1 cellular context compared by ENCODE assay signal in the genomic region with DNA sequence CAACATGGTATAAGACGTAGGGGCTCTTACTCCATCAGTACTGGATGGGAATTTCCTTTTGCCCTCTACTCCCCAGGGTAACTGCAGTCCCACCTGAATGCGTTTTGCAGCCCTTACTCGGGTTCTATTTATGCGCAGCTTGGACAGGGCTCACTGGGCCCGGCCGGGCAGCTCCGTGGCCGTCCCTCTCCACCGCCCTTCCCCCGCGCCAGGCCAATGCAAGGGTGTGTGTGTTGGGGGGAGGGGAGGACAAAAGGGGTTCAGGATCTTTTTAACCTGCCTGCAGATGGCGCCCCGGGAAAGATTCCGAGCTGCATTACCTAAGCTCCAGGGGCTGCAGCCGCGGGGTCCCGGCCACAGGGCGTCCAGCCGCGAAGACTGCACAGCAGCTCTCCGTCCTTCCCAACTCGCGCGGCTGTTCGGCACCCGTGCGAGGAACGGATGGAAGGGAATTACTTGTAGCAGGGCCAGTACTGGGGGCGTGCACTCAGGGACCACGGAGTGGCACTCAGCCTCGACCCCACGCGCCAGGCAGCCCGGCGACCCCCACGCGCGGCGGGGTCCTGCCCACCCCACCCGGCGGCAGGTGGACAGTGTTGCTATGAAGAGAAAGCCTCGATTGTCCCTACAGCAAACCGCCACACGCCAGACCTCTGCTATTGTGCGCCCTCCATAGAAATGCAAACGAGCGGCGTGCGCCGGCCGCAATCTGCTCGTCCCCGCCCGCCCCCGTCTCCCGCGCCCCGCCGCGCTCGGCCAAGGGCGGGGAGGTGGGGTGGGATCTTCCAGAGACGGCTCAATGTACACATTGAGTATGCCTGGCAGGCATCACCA.
A peak's percentile ranks its signal among the peaks of the same experiment; 100 is the strongest.
TF ChIP-seq lines count a peak whose summit lies in the region.

No MANE protein-coding gene starts in this region.

TF ChIP-seq in WTC11, 78 proteins besides CTCF, POLR2A, EP300 and RAD21 (continued from another document and continues in another):
- TF ChIP-seq, protein P1, sequence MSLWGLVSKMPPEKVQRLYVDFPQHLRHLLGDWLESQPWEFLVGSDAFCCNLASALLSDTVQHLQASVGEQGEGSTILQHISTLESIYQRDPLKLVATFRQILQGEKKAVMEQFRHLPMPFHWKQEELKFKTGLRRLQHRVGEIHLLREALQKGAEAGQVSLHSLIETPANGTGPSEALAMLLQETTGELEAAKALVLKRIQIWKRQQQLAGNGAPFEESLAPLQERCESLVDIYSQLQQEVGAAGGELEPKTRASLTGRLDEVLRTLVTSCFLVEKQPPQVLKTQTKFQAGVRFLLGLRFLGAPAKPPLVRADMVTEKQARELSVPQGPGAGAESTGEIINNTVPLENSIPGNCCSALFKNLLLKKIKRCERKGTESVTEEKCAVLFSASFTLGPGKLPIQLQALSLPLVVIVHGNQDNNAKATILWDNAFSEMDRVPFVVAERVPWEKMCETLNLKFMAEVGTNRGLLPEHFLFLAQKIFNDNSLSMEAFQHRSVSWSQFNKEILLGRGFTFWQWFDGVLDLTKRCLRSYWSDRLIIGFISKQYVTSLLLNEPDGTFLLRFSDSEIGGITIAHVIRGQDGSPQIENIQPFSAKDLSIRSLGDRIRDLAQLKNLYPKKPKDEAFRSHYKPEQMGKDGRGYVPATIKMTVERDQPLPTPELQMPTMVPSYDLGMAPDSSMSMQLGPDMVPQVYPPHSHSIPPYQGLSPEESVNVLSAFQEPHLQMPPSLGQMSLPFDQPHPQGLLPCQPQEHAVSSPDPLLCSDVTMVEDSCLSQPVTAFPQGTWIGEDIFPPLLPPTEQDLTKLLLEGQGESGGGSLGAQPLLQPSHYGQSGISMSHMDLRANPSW (CRISPR knock-in tag; conservative IDR thresholded peaks at IDR 0.05; ENCODE audit: low read depth), result 0 out of 2 replicates have a peak, but pooled peaks have one; percentile 37
- no peak for TF ChIP-seq JUN (CRISPR knock-in tag; IDR thresholded peaks at IDR 0.05)
- TF ChIP-seq FOXK1 (CRISPR knock-in tag; IDR thresholded peaks at IDR 0.05), result peak; percentile 52; the same call in 1 of the 2 replicates
- TF ChIP-seq ZBTB21 (CRISPR knock-in tag; IDR thresholded peaks at IDR 0.05; ENCODE audit: borderline replicate concordance), result peak; percentile 39; the same call in 1 of the 2 replicates
- no peak for TF ChIP-seq CREM (CRISPR knock-in tag; IDR thresholded peaks at IDR 0.05)
- peak; percentile 27; the same call in 1 of the 2 replicates for TF ChIP-seq NFE2L1 (CRISPR knock-in tag; IDR thresholded peaks at IDR 0.05)
- TF ChIP-seq, protein P2, sequence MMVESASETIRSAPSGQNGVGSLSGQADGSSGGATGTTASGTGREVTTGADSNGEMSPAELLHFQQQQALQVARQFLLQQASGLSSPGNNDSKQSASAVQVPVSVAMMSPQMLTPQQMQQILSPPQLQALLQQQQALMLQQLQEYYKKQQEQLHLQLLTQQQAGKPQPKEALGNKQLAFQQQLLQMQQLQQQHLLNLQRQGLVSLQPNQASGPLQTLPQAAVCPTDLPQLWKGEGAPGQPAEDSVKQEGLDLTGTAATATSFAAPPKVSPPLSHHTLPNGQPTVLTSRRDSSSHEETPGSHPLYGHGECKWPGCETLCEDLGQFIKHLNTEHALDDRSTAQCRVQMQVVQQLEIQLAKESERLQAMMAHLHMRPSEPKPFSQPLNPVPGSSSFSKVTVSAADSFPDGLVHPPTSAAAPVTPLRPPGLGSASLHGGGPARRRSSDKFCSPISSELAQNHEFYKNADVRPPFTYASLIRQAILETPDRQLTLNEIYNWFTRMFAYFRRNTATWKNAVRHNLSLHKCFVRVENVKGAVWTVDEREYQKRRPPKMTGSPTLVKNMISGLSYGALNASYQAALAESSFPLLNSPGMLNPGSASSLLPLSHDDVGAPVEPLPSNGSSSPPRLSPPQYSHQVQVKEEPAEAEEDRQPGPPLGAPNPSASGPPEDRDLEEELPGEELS (CRISPR knock-in tag; IDR thresholded peaks at IDR 0.05), result peak; percentile 60
- TF ChIP-seq CBFB (CRISPR knock-in tag; IDR thresholded peaks at IDR 0.05; ENCODE audit: low read depth), result peak; percentile 93; the same call in 1 of the 2 replicates
- TF ChIP-seq SMAD3 (CRISPR knock-in tag; IDR thresholded peaks at IDR 0.05; ENCODE audit: borderline replicate concordance), result no peak
- TF ChIP-seq, protein P3, sequence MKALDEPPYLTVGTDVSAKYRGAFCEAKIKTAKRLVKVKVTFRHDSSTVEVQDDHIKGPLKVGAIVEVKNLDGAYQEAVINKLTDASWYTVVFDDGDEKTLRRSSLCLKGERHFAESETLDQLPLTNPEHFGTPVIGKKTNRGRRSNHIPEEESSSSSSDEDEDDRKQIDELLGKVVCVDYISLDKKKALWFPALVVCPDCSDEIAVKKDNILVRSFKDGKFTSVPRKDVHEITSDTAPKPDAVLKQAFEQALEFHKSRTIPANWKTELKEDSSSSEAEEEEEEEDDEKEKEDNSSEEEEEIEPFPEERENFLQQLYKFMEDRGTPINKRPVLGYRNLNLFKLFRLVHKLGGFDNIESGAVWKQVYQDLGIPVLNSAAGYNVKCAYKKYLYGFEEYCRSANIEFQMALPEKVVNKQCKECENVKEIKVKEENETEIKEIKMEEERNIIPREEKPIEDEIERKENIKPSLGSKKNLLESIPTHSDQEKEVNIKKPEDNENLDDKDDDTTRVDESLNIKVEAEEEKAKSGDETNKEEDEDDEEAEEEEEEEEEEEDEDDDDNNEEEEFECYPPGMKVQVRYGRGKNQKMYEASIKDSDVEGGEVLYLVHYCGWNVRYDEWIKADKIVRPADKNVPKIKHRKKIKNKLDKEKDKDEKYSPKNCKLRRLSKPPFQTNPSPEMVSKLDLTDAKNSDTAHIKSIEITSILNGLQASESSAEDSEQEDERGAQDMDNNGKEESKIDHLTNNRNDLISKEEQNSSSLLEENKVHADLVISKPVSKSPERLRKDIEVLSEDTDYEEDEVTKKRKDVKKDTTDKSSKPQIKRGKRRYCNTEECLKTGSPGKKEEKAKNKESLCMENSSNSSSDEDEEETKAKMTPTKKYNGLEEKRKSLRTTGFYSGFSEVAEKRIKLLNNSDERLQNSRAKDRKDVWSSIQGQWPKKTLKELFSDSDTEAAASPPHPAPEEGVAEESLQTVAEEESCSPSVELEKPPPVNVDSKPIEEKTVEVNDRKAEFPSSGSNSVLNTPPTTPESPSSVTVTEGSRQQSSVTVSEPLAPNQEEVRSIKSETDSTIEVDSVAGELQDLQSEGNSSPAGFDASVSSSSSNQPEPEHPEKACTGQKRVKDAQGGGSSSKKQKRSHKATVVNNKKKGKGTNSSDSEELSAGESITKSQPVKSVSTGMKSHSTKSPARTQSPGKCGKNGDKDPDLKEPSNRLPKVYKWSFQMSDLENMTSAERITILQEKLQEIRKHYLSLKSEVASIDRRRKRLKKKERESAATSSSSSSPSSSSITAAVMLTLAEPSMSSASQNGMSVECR (CRISPR knock-in tag; IDR thresholded peaks at IDR 0.05; ENCODE audit: borderline replicate concordance), result no peak
- peak; percentile 75; the same call in 1 of the 2 replicates for TF ChIP-seq FOXP1 (CRISPR knock-in tag; IDR thresholded peaks at IDR 0.05; ENCODE audit: borderline replicate concordance)
- TF ChIP-seq ZNF232 (CRISPR knock-in tag; IDR thresholded peaks at IDR 0.05), result no peak
- TF ChIP-seq, protein P4, sequence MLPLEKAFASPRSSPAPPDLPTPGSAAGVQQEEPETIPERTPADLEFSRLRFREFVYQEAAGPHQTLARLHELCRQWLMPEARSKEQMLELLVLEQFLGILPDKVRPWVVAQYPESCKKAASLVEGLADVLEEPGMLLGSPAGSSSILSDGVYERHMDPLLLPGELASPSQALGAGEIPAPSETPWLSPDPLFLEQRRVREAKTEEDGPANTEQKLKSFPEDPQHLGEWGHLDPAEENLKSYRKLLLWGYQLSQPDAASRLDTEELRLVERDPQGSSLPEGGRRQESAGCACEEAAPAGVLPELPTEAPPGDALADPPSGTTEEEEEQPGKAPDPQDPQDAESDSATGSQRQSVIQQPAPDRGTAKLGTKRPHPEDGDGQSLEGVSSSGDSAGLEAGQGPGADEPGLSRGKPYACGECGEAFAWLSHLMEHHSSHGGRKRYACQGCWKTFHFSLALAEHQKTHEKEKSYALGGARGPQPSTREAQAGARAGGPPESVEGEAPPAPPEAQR (CRISPR knock-in tag; IDR thresholded peaks at IDR 0.05), result no peak
- TF ChIP-seq ETV6 (CRISPR knock-in tag; IDR thresholded peaks at IDR 0.05), result 0 out of 2 replicates have a peak, but pooled peaks have one; percentile 24
- peak; percentile 69; the same call in 1 of the 2 replicates for TF ChIP-seq ZNF138 (CRISPR knock-in tag; conservative IDR thresholded peaks at IDR 0.05)
- no peak for TF ChIP-seq ESRRA (CRISPR knock-in tag; IDR thresholded peaks at IDR 0.05; ENCODE audit: borderline replicate concordance)
- TF ChIP-seq, protein P5, sequence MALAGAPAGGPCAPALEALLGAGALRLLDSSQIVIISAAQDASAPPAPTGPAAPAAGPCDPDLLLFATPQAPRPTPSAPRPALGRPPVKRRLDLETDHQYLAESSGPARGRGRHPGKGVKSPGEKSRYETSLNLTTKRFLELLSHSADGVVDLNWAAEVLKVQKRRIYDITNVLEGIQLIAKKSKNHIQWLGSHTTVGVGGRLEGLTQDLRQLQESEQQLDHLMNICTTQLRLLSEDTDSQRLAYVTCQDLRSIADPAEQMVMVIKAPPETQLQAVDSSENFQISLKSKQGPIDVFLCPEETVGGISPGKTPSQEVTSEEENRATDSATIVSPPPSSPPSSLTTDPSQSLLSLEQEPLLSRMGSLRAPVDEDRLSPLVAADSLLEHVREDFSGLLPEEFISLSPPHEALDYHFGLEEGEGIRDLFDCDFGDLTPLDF (CRISPR knock-in tag; IDR thresholded peaks at IDR 0.05), result no peak
- TF ChIP-seq TEAD4 (CRISPR knock-in tag; IDR thresholded peaks at IDR 0.05), result no peak
- TF ChIP-seq, protein P6, sequence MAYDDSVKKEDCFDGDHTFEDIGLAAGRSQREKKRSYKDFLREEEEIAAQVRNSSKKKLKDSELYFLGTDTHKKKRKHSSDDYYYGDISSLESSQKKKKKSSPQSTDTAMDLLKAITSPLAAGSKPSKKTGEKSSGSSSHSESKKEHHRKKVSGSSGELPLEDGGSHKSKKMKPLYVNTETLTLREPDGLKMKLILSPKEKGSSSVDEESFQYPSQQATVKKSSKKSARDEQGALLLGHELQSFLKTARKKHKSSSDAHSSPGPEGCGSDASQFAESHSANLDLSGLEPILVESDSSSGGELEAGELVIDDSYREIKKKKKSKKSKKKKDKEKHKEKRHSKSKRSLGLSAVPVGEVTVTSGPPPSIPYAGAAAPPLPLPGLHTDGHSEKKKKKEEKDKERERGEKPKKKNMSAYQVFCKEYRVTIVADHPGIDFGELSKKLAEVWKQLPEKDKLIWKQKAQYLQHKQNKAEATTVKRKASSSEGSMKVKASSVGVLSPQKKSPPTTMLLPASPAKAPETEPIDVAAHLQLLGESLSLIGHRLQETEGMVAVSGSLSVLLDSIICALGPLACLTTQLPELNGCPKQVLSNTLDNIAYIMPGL (CRISPR knock-in tag; IDR thresholded peaks at IDR 0.05), result peak; percentile 66
- TF ChIP-seq, protein P7, sequence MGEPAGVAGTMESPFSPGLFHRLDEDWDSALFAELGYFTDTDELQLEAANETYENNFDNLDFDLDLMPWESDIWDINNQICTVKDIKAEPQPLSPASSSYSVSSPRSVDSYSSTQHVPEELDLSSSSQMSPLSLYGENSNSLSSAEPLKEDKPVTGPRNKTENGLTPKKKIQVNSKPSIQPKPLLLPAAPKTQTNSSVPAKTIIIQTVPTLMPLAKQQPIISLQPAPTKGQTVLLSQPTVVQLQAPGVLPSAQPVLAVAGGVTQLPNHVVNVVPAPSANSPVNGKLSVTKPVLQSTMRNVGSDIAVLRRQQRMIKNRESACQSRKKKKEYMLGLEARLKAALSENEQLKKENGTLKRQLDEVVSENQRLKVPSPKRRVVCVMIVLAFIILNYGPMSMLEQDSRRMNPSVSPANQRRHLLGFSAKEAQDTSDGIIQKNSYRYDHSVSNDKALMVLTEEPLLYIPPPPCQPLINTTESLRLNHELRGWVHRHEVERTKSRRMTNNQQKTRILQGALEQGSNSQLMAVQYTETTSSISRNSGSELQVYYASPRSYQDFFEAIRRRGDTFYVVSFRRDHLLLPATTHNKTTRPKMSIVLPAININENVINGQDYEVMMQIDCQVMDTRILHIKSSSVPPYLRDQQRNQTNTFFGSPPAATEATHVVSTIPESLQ (CRISPR knock-in tag; IDR thresholded peaks at IDR 0.05), result no peak
- TF ChIP-seq, protein P8, sequence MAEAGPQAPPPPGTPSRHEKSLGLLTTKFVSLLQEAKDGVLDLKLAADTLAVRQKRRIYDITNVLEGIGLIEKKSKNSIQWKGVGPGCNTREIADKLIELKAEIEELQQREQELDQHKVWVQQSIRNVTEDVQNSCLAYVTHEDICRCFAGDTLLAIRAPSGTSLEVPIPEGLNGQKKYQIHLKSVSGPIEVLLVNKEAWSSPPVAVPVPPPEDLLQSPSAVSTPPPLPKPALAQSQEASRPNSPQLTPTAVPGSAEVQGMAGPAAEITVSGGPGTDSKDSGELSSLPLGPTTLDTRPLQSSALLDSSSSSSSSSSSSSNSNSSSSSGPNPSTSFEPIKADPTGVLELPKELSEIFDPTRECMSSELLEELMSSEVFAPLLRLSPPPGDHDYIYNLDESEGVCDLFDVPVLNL (CRISPR knock-in tag; IDR thresholded peaks at IDR 0.05; ENCODE audit: borderline replicate concordance, low read depth), result no peak
- TF ChIP-seq, protein P9, sequence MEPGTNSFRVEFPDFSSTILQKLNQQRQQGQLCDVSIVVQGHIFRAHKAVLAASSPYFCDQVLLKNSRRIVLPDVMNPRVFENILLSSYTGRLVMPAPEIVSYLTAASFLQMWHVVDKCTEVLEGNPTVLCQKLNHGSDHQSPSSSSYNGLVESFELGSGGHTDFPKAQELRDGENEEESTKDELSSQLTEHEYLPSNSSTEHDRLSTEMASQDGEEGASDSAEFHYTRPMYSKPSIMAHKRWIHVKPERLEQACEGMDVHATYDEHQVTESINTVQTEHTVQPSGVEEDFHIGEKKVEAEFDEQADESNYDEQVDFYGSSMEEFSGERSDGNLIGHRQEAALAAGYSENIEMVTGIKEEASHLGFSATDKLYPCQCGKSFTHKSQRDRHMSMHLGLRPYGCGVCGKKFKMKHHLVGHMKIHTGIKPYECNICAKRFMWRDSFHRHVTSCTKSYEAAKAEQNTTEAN (CRISPR knock-in tag; IDR thresholded peaks at IDR 0.05), result no peak; the same call in 1 of the 2 replicates
- no peak for TF ChIP-seq ZNF263 (CRISPR knock-in tag; IDR thresholded peaks at IDR 0.05; ENCODE audit: low read depth)
- no peak for TF ChIP-seq OVOL2 (CRISPR knock-in tag; IDR thresholded peaks at IDR 0.05; ENCODE audit: borderline replicate concordance)
- TF ChIP-seq KAT7 (CRISPR knock-in tag; IDR thresholded peaks at IDR 0.05; ENCODE audit: borderline replicate concordance), result no peak
- TF ChIP-seq SMAD4 (CRISPR knock-in tag; IDR thresholded peaks at IDR 0.05), result no peak
- no peak for TF ChIP-seq RELA (CRISPR knock-in tag; IDR thresholded peaks at IDR 0.05; ENCODE audit: borderline replicate concordance)
- TF ChIP-seq RORB (CRISPR knock-in tag; IDR thresholded peaks at IDR 0.05), result no peak
- 0 out of 2 replicates have a peak, but pooled peaks have one; percentile 34 for TF ChIP-seq PRRX2 (CRISPR knock-in tag; IDR thresholded peaks at IDR 0.05)
- TF ChIP-seq GABPB1 (CRISPR knock-in tag; IDR thresholded peaks at IDR 0.05), result no peak
